In genomic region chr20:17859616-17860232, GRCh38 we compare ENCODE assay signal across 10 cellular contexts.
DNase-seq lines count a peak whose midpoint lies in the region; ATAC-seq and TF ChIP-seq lines count a peak whose summit lies in the region.
"Had no signal": no experiment of that assay in that cellular context is flagged by ENCODE, and none has a peak within 500 bp of the region (broad histone marks: within the 10 kb centered on the region; RNA-seq: fewer than 3 reads in every experiment).

No MANE protein-coding gene starts in this region.

- no peaks in the 10 kb centered on the region for H3K9me3 ChIP-seq in breast epithelium

- no peak overlapping the region for H3K27ac Mint-ChIP-seq in MCF 10A (ENCODE audit: low read depth, unreplicated experiment)

- WGBS in lower leg skin, 2 donors = 27 to 40% methylated on average over 14 to 20 of the region's 22 CpGs

- intact Hi-C loops in breast epithelium (cut with DNase I; ENCODE audit: low total_unique reads) = no loop called here
- intact Hi-C loops in MCF 10A (cut with micrococcal nuclease) = no loop called here
- intact Hi-C loops in cardiac septum (cut with DNase I) = no loop called here
- intact Hi-C loops in lower leg skin (cut with DNase I; ENCODE audit: low total_unique reads) = no loop called here

- H3K4me1 ChIP-seq in breast epithelium = peaks cover 0 to 7% of the 10 kb centered on the region in 2 donors

- no peaks in the 10 kb centered on the region for H3K36me3 ChIP-seq in breast epithelium

- POLR2A ChIA-PET in MCF 10A (lab: Yijun Ruan, JAX) = interaction anchor here (0.7 kb wide), 2 partner anchors 1597 to 1982 kb away, joined by 3 to 4 read pairs; no protein-coding TSS in a partner anchor

- H3K4me3 ChIP-seq in breast epithelium (no peak overlapping the region), lower leg skin (ENCODE audit: low read depth, poor library complexity, severe bottlenecking) (no peak overlapping the region)

- H3K27me3 ChIP-seq in breast epithelium = no peaks in the 10 kb centered on the region

- no peak for DNase-seq in breast epithelium (ENCODE audit: low spot score in 2 of 2)
- no peak for DNase-seq in MCF 10A (ENCODE audit: unreplicated experiment)
- DNase-seq in NCI-H2171 (lab: John Stamatoyannopoulos, UW) = peak; percentile 58
- peak; percentile 76 for DNase-seq in cardiac septum (ENCODE audit: low spot score)
- DNase-seq in stimulated activated naive CD8-positive, alpha-beta T cell treated with anti-CD3 and anti-CD28 coated beads, Interleukin-15, Interleukin-2, amounts not matched to agents 100 U/mL and 50 U/mL, for 24 hours = peak; percentile 51
- no peak for DNase-seq in middle frontal gyrus (ENCODE audit: extremely low spot score, low spot score)
- no peak for DNase-seq in lower leg skin (ENCODE audit: low spot score in 2 of 2)
- no peak for DNase-seq in AML-193 (lab: John Stamatoyannopoulos, UW)
- DNase-seq: NCI-H1048 had no signal

- H3K4me1 Mint-ChIP-seq in MCF 10A (ENCODE audit: insufficient read depth, unreplicated experiment) = peaks cover 5% of the 10 kb centered on the region

- BruUV-seq in MCF 10A (replicated peaks; lab: Mats Ljungman, UMichigan) = no TSS peak

- no peaks in the 10 kb centered on the region for H3K36me3 Mint-ChIP-seq in MCF 10A (ENCODE audit: insufficient read depth, unreplicated experiment)

- CTCF ChIA-PET in MCF 10A (lab: Yijun Ruan, JAX) = interaction anchor here (0.7 kb wide), 1 partner anchor 225 kb away, joined by 3 read pairs; no protein-coding TSS in a partner anchor

- TF ChIP-seq POLR2A in breast epithelium (IDR thresholded peaks at IDR 0.05) (no peak), lower leg skin (IDR thresholded peaks at IDR 0.05) (no peak)

- TF ChIP-seq CTCF in breast epithelium (IDR thresholded peaks at IDR 0.05) (no peak), MCF 10A (IDR thresholded peaks at IDR 0.05; ENCODE audit: unreplicated experiment) (no peak), lower leg skin (IDR thresholded peaks at IDR 0.05) (no peak)

- ATAC-seq in stimulated activated naive CD8-positive, alpha-beta T cell treated with anti-CD3 and anti-CD28 coated beads, Interleukin-15, Interleukin-2, amounts not matched to agents 100 U/mL and 50 U/mL, for 24 hours = peak; percentile 67

- no peak overlapping the region for H3K4me3 Mint-ChIP-seq in MCF 10A (ENCODE audit: unreplicated experiment)

- no peaks in the 10 kb centered on the region for H3K9me3 Mint-ChIP-seq in MCF 10A (ENCODE audit: unreplicated experiment)

- H3K27ac ChIP-seq in breast epithelium = peak overlapping the region; percentile 49 to 62
- H3K27ac ChIP-seq: epithelial cell of prostate had no signal

- no peaks in the 10 kb centered on the region for H3K27me3 Mint-ChIP-seq in MCF 10A (ENCODE audit: insufficient read depth, unreplicated experiment)

Comparison
In these comparisons a context has a peak if more than half of its experiments do, and no peak if none do; other contexts are left out.
1. DNase-seq: peak in NCI-H2171 (single experiment), cardiac septum (single experiment) and stimulated activated naive CD8-positive, alpha-beta T cell treated with anti-CD3 and anti-CD28 coated beads, Interleukin-15, Interleukin-2, amounts not matched to agents 100 U/mL and 50 U/mL, for 24 hours (single experiment); none in breast epithelium (0 of 2), MCF 10A (single experiment), middle frontal gyrus (single experiment), lower leg skin (0 of 2) and AML-193 (0 of 2).